14 cellular contexts compared by ENCODE assay signal in genomic region chr20:38973546-38974120, GRCh38. TPM values are rescaled to one million over a fixed set of nuclear protein-coding genes. Genes with fewer than 3 reads are reported as not detected.
DNase-seq lines count a peak whose midpoint lies in the region; TF ChIP-seq lines count a peak whose summit lies in the region.
"Had no signal": no experiment of that assay in that cellular context is flagged by ENCODE, and none has a peak within 500 bp of the region (broad histone marks: within the 10 kb centered on the region; RNA-seq: fewer than 3 reads in every experiment).

No MANE protein-coding gene starts in this region.

- H3K36me3 Mint-ChIP-seq in T-helper 2 cell treated with Interferon-gamma antibody and Interleukin-4, amounts not matched to agents 5 μg/mL and 100 μg/mL, for 36 hours (ENCODE audit: low read depth): peaks cover 23% of the 10 kb centered on the region

- H3K27ac Mint-ChIP-seq in T-helper 2 cell treated with Interferon-gamma antibody and Interleukin-4, amounts not matched to agents 5 μg/mL and 100 μg/mL, for 36 hours: no peak overlapping the region
- H3K27ac Mint-ChIP-seq: IgD-negative memory B cell had no signal

- H4K20me1 ChIP-seq in osteoblast (ENCODE audit: insufficient read depth, low read length): no peaks in the 10 kb centered on the region

- H2AFZ ChIP-seq in osteoblast (ENCODE audit: low read length): peak overlapping the region; percentile 25

- H3K36me3 ChIP-seq in adrenal gland (replicated peaks in 1 of 2) (no peaks in the 10 kb centered on the region), osteoblast (ENCODE audit: insufficient read depth, low read length) (peaks cover 6% of the 10 kb centered on the region), MG63 (peaks cover 49% of the 10 kb centered on the region)

- intact Hi-C loops in adrenal gland (cut with DNase I): no loop called here

- H3K27ac ChIP-seq in adrenal gland (no peak overlapping the region), osteoblast (ENCODE audit: low read depth, low read length) (peak overlapping the region; percentile 65)

- H3K4me1 Mint-ChIP-seq in T-helper 2 cell treated with Interferon-gamma antibody and Interleukin-4, amounts not matched to agents 5 μg/mL and 100 μg/mL, for 36 hours (ENCODE audit: low read depth): peaks cover 13% of the 10 kb centered on the region
- H3K4me1 Mint-ChIP-seq: IgD-negative memory B cell had no signal

- H3K27me3 Mint-ChIP-seq in T-helper 2 cell treated with Interferon-gamma antibody and Interleukin-4, amounts not matched to agents 5 μg/mL and 100 μg/mL, for 36 hours (ENCODE audit: low read depth): no peaks in the 10 kb centered on the region
- H3K27me3 Mint-ChIP-seq: IgD-negative memory B cell had no signal

- no peaks in the 10 kb centered on the region for H3K27me3 ChIP-seq in adrenal gland
- H3K27me3 ChIP-seq in osteoblast (ENCODE audit: insufficient read depth, low read length): no peaks in the 10 kb centered on the region
- H3K27me3 ChIP-seq in MG63: no peaks in the 10 kb centered on the region

- no peak for TF ChIP-seq POLR2A in adrenal gland (IDR thresholded peaks at IDR 0.05)

- no peaks in the 10 kb centered on the region for H3K9me3 Mint-ChIP-seq in T-helper 2 cell treated with Interferon-gamma antibody and Interleukin-4, amounts not matched to agents 5 μg/mL and 100 μg/mL, for 36 hours
- H3K9me3 Mint-ChIP-seq: IgD-negative memory B cell had no signal

- peak; percentile 87 for DNase-seq in HCEC 1CT
- peak; percentile 38 to 65 (median 49) for DNase-seq in adrenal gland
- peak; percentile 69 for DNase-seq in fibroblast of peridontal ligament (ENCODE audit: extremely low read depth)
- peak; percentile 73 for DNase-seq in osteoblast (ENCODE audit: insufficient read length, low spot score, missing footprints)
- DNase-seq in activated gamma-delta T cell (lab: John Stamatoyannopoulos, UW): no peak
- DNase-seq in T-helper 2 cell treated with Interferon-gamma antibody and Interleukin-4, amounts not matched to agents 5 μg/mL and 100 μg/mL, for 36 hours (ENCODE audit: low spot score): no peak
- DNase-seq in MG63: no peak
- DNase-seq in NCI-H345 (lab: John Stamatoyannopoulos, UW): no peak
- DNase-seq: activated CD8-positive, alpha-beta memory T cell treated with anti-CD3 and anti-CD28 coated beads for 24 hours; occipital lobe; stimulated activated CD4-positive, alpha-beta T cell treated with anti-CD3 and anti-CD28 coated beads, Interleukin-2, amount 100 ng/mL, for 24 hours; stimulated activated naive CD8-positive, alpha-beta T cell treated with anti-CD3 and anti-CD28 coated beads, Interleukin-15, Interleukin-2, amounts not matched to agents 100 U/mL and 50 U/mL, for 24 hours; T-helper 2 cell had no signal

- WGBS in adrenal gland, 4 donors: 44 to 68% (median 59%) methylated on average over 7 of the region's 7 CpGs

- TF ChIP-seq CTCF in adrenal gland (IDR thresholded peaks at IDR 0.05) (no peak), osteoblast (IDR thresholded peaks at IDR 0.05; ENCODE audit: extremely low read depth, low read depth, low read length) (no peak)

- peak overlapping the region; percentile 69 for H3K4me2 ChIP-seq in osteoblast (ENCODE audit: insufficient read depth, low read length)

- peaks cover 0 to 15% of the 10 kb centered on the region in 2 donors for H3K4me1 ChIP-seq in adrenal gland (replicated peaks in 1 of 2)
- H3K4me1 ChIP-seq in osteoblast (ENCODE audit: insufficient read depth, low read length): peaks cover 30% of the 10 kb centered on the region

- H3K9me3 ChIP-seq in adrenal gland (replicated peaks in 1 of 3): no peaks in the 10 kb centered on the region
- no peaks in the 10 kb centered on the region for H3K9me3 ChIP-seq in osteoblast (ENCODE audit: low read depth, low read length)
- H3K9me3 ChIP-seq in MG63: no peaks in the 10 kb centered on the region

- H3K79me2 ChIP-seq in osteoblast (ENCODE audit: insufficient read depth, low read length): peaks cover 33% of the 10 kb centered on the region

- H3K4me3 ChIP-seq in adrenal gland: no peak overlapping the region
- H3K4me3 ChIP-seq in osteoblast (ENCODE audit: insufficient read depth, low read length): peak overlapping the region; percentile 34
- no peak overlapping the region for H3K4me3 ChIP-seq in MG63

- no peak overlapping the region for H3K4me3 Mint-ChIP-seq in T-helper 2 cell treated with Interferon-gamma antibody and Interleukin-4, amounts not matched to agents 5 μg/mL and 100 μg/mL, for 36 hours
- H3K4me3 Mint-ChIP-seq: IgD-negative memory B cell had no signal

RNA-seq across cellular contexts. Expression of gene DHX35, which starts 11.5 kb away (rescaled TPM):
- total RNA-seq in adrenal gland: 10 to 100 TPM in 2 of 8 donors, 1 to 10 TPM in 6; 3.2 to 12.7 (median 8.8) TPM
- polyA plus RNA-seq in adrenal gland: 1 to 10 TPM; 6.3 to 7.5 (median 6.6) TPM
- 9.7 and 10.5 TPM in 2 replicates for total RNA-seq in osteoblast
- total RNA-seq in MG63 (2014; rRNA removed; shearing (Covaris generic); ENCODE audit: low replicate concordance): 17.9 and 18.9 TPM in 2 replicates

RNA-seq across cellular contexts. Expression of gene FAM83D, which starts 47.4 kb away (rescaled TPM):
- total RNA-seq in adrenal gland (1 to 10 TPM in 2 of 8 donors, under 1 TPM in 5, not detected in 1; 0.14 to 2.0 (median 0.69) TPM), osteoblast (1.8 and 2.2 TPM in 2 replicates)
- 1 to 10 TPM in 1 of 3 donors, under 1 TPM in 2; 0.17 to 1.1 (median 0.72) TPM for polyA plus RNA-seq in adrenal gland
- total RNA-seq in MG63 (2014; rRNA removed; shearing (Covaris generic); ENCODE audit: low replicate concordance): 71.5 and 73.9 TPM in 2 replicates

Comparison
In these comparisons a context has a peak if more than half of its experiments do, and no peak if none do; other contexts are left out.
1. DNase-seq: peak in HCEC 1CT (single experiment), adrenal gland (7 of 7), fibroblast of peridontal ligament (single experiment) and osteoblast (single experiment); none in activated gamma-delta T cell (single experiment), T-helper 2 cell treated with Interferon-gamma antibody and Interleukin-4, amounts not matched to agents 5 μg/mL and 100 μg/mL, for 36 hours (single experiment), MG63 (single experiment) and NCI-H345 (single experiment).
2. RNA of gene FAM83D, which starts 47.4 kb away (total RNA-seq): 71.5 to 73.9 TPM in MG63; 1.8 to 2.2 TPM in osteoblast and 0.14 to 2.0 TPM in adrenal gland; every median in the first group is over 10 times any median in the second.